7 cellular contexts compared by ENCODE assay signal in the genomic region with DNA sequence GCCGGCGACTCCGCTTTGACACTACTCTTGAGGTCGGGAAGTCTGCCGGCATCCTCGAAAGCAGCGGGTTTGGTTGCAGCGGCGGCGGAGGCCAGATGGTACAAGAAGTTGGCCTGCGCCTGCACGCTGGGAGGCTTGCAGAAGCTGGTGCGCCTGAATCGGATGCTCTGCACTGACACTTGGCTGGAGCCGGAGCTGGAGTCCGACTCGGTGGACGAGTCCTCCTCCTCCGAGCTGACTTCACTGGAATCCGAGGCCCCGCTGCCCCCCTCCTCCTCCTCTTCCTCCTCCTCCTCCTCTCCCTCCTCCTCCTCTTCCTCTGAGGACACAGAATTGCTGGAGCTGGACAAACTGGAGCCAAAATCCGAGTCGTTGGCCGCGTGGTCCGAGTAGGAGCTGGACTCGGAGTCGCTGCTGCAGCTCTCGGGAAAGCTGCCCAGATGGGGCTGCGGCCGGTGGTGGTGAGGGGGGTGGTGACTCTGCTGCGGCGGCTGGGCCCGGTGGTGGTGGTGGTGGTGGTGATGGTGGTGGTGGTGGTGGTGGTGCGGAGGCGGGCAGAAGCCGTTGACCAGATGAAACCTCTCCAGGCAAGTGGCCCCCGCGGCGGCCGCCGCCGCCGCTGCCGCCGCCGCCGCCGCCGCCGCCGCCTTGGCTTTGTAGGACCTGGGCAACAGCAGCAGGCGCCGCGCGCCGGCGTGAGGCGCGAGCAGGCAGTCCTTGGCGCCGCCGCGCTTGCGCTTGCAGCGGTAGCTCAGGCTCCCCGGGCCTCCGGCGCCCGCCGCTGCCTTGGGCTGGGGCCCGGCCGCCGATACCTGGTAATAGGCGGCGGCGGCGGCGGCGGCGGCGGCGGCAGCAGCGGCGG. TPM values are rescaled to one million over a fixed set of nuclear protein-coding genes. Genes with fewer than 3 reads are reported as not detected.
DNase-seq lines count a peak whose midpoint lies in the region; ATAC-seq and TF ChIP-seq lines count a peak whose summit lies in the region.

No MANE protein-coding gene starts in this region.

- no peaks in the 10 kb centered on the region for H3K27me3 ChIP-seq in HAP-1 (ENCODE audit: low read depth)
- H3K27me3 ChIP-seq in Loucy (ENCODE audit: insufficient read depth, low read length, poor library complexity, severe bottlenecking), result no peaks in the 10 kb centered on the region
- H3K27me3 ChIP-seq in muscle layer of colon (ENCODE audit: control insufficient read depth in 1 of 2, insufficient read depth in 2 of 2, low read length in 2 of 2), result no peaks in the 10 kb centered on the region
- peaks cover 0 to 15% (median 6%) of the 10 kb centered on the region in 4 donors for H3K27me3 ChIP-seq in upper lobe of left lung

- no peak for TF ChIP-seq EP300 in upper lobe of left lung (IDR thresholded peaks at IDR 0.05)

- H3K36me3 ChIP-seq in HAP-1 (replicated peaks) (no peaks in the 10 kb centered on the region), Loucy (ENCODE audit: insufficient read depth, low read length) (no peaks in the 10 kb centered on the region), muscle layer of colon (ENCODE audit: insufficient read depth, low read length) (no peaks in the 10 kb centered on the region), upper lobe of left lung (no peaks in the 10 kb centered on the region)

- 0 to 1% methylated on average over 24 to 29 of the region's 85 CpGs for WGBS in upper lobe of left lung, 2 donors

- no peaks in the 10 kb centered on the region for H3K9me2 ChIP-seq in Loucy (replicated peaks; ENCODE audit: low read depth, low read length)

- H3K27ac ChIP-seq in muscle layer of colon (ENCODE audit: low read depth, low read length) (peak overlapping the region; percentile 77), upper lobe of left lung (peak overlapping the region in 3 of 4 donors; percentile 62 to 83 (median 75))

- H3K79me2 ChIP-seq in Loucy (ENCODE audit: insufficient read depth, low read length), result peaks cover 33% of the 10 kb centered on the region; the same call in 1 of the 2 replicates

- H3K4me3 ChIP-seq in HAP-1 (peak overlapping the region; percentile 47), Loucy (ENCODE audit: low read length, poor library complexity, severe bottlenecking) (peak overlapping the region; percentile 83), muscle layer of colon (ENCODE audit: low read depth in 1 of 2, low read length in 2 of 2) (peak overlapping the region; percentile 69 to 82), upper lobe of left lung (peak overlapping the region; percentile 12 to 67 (median 52))

- ATAC-seq in esophagus mucosa, result peak; percentile 64
- peak; percentile 50 to 68 for ATAC-seq in upper lobe of left lung (ENCODE audit: low FRiP score in 2 of 2)

- in situ Hi-C loops in GM13977 (cut with MboI; ENCODE audit: low pct_unique_long_range_greater_than_20kb, low sequenced_read_pairs, unreplicated experiment) (no loop called here), HAP-1 (cut with MboI; ENCODE audit: low sequenced_read_pairs) (no loop called here)

- no peak for TF ChIP-seq POLR2A in upper lobe of left lung (IDR thresholded peaks at IDR 0.05)

- H3K4me2 ChIP-seq in Loucy (ENCODE audit: low read depth, low read length, poor library complexity, severe bottlenecking), result peak overlapping the region; percentile 67

- no peaks in the 10 kb centered on the region for H3K9me3 ChIP-seq in HAP-1
- no peaks in the 10 kb centered on the region for H3K9me3 ChIP-seq in Loucy (ENCODE audit: insufficient read depth, low read depth, low read length)
- no peaks in the 10 kb centered on the region for H3K9me3 ChIP-seq in muscle layer of colon (ENCODE audit: low read length)
- H3K9me3 ChIP-seq in upper lobe of left lung, result no peaks in the 10 kb centered on the region

- DNase-seq in GM13977 (ENCODE audit: low spot score) (peak; percentile 78), HAP-1 (ENCODE audit: low spot score in 2 of 2) (peak in 1 of 2 experiments; percentile 76), upper lobe of left lung (peak; percentile 60 to 94)
- peak; percentile 48 for DNase-seq in activated CD8-positive, alpha-beta memory T cell treated with anti-CD3 and anti-CD28 coated beads, Interleukin-2, amount 50 U/mL, for 4 hours

- 0 out of 2 replicates have a peak, but pooled peaks cover 3% of the 10 kb centered on the region for H3F3A ChIP-seq in Loucy (ENCODE audit: low read depth)

- peaks cover 4% of the 10 kb centered on the region for H4K20me1 ChIP-seq in Loucy (ENCODE audit: insufficient read depth, low read length, poor library complexity, severe bottlenecking)

- peak overlapping the region; percentile 25; the same call in 1 of the 2 replicates for H2AFZ ChIP-seq in Loucy (ENCODE audit: low read length)

- H3K9ac ChIP-seq in Loucy (ENCODE audit: low read depth, low read length, poor library complexity, severe bottlenecking), result peak overlapping the region; percentile 65
- peak overlapping the region; percentile 63 for H3K9ac ChIP-seq in muscle layer of colon (ENCODE audit: low read length)

- TF ChIP-seq CTCF in GM13977 (IDR thresholded peaks at IDR 0.05; ENCODE audit: extremely low read depth, insufficient read depth, missing control alignments) (peak; percentile 6), Loucy (conservative IDR thresholded peaks at IDR 0.05; ENCODE audit: low read length) (no peak), upper lobe of left lung (IDR thresholded peaks at IDR 0.05) (no peak)

- peaks cover 51% of the 10 kb centered on the region for H3K4me1 ChIP-seq in HAP-1
- peaks cover 16% of the 10 kb centered on the region for H3K4me1 ChIP-seq in Loucy (ENCODE audit: insufficient read depth, low read length, poor library complexity, severe bottlenecking)
- peaks cover 33% of the 10 kb centered on the region for H3K4me1 ChIP-seq in muscle layer of colon (ENCODE audit: insufficient read depth, low read length)
- peaks cover 18 to 50% (median 30%) of the 10 kb centered on the region in 4 donors for H3K4me1 ChIP-seq in upper lobe of left lung

RNA-seq across cellular contexts. Expression of a gene that starts 9.0 kb away (rescaled TPM):
- total RNA-seq in esophagus mucosa (0.44 TPM), upper lobe of left lung (1 to 10 TPM in 2 of 6 donors, under 1 TPM in 4; under 0.01 to 1.6 (median 0.86) TPM)

RNA-seq across cellular contexts. Expression of a gene that starts 17.5 kb away (rescaled TPM):
- total RNA-seq in esophagus mucosa (31.0 TPM), upper lobe of left lung (10 to 100 TPM; 40.1 to 63.9 (median 53.9) TPM)
